35 cellular contexts compared by ENCODE assay signal in the genomic region with DNA sequence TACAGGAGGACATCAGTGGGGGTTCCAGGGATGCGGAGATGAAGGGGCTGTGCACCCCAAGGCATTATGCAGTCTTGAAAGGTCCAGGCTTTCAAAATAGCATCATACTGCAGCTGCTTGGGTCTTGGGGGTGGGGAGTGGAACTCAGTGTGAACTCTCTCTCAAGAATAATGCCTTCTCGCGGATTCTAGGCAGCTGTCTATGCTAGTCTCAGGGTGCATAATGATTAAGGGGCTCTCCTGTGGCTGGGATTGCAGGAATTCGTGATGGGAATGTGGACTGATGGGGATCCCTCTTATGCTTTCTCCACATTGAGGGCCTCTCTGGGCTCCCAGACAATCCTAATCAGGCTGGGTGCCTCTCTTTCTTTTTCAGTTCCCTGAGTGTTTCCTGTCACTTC.
"Had no signal": no experiment of that assay in that cellular context is flagged by ENCODE, and none has a peak within 500 bp of the region (broad histone marks: within the 10 kb centered on the region; RNA-seq: fewer than 3 reads in every experiment).

No MANE protein-coding gene starts in this region.

- H2AFZ ChIP-seq: hepatocyte had no signal

- H3K4me3 ChIP-seq: coronary artery, dorsolateral prefrontal cortex, gastroesophageal sphincter, hepatocyte, left ventricle myocardium inferior, lung, ovary, thoracic aorta, uterus had no signal

- H3K27me3 ChIP-seq: brain microvascular endothelial cell, dorsolateral prefrontal cortex, gastroesophageal sphincter, hepatocyte, neutrophil, ovary, uterus had no signal

- H3K27ac ChIP-seq: brain microvascular endothelial cell, coronary artery, gastroesophageal sphincter, hepatocyte, left ventricle myocardium inferior, neutrophil, ovary, thoracic aorta, uterus had no signal

- H3K4me1 Mint-ChIP-seq: activated naive CD4-positive, alpha-beta T cell treated with anti-CD3 and anti-CD28 coated beads, Interleukin-2, amount 10 ng/mL, durations not matched to agents 7 days and 5 days; activated naive CD8-positive, alpha-beta T cell treated with anti-CD3 and anti-CD28 coated beads, Interleukin-2, amount 10 ng/mL, durations not matched to agents 7 days and 5 days; mesothelial cell of epicardium; natural killer cell; stimulated activated effector memory CD8-positive, alpha-beta T cell treated with anti-CD3 and anti-CD28 coated beads, Interleukin-12 subunit alpha, Interleukin-12 subunit beta, amount 100 ng/mL, for 72 hours had no signal

- H3K27ac Mint-ChIP-seq: activated CD4-positive, alpha-beta memory T cell treated with anti-CD3 and anti-CD28 coated beads for 36 hours; activated naive CD4-positive, alpha-beta T cell treated with anti-CD3 and anti-CD28 coated beads, Interleukin-2, amount 10 ng/mL, durations not matched to agents 7 days and 5 days; activated naive CD8-positive, alpha-beta T cell treated with anti-CD3 and anti-CD28 coated beads, Interleukin-2, amount 10 ng/mL, durations not matched to agents 7 days and 5 days; activated T-cell treated with anti-CD3 and anti-CD28 coated beads, Interleukin-2, amount 50 U/mL, for 24 hours; mesothelial cell of epicardium; natural killer cell; progenitor cell of endocrine pancreas; stimulated activated effector memory CD8-positive, alpha-beta T cell treated with anti-CD3 and anti-CD28 coated beads, Interleukin-12 subunit alpha, Interleukin-12 subunit beta, amount 100 ng/mL, for 72 hours; stimulated activated naive CD8-positive, alpha-beta T cell treated with anti-CD3 and anti-CD28 coated beads, Interleukin-15, Interleukin-2, amounts not matched to agents 100 ng/mL and 50 ng/mL, for 24 hours; T-helper 2 cell treated with Interferon-gamma antibody and Interleukin-4, amounts not matched to agents 5 μg/mL and 100 μg/mL, for 36 hours; type B pancreatic cell had no signal

- H3K9me3 Mint-ChIP-seq: activated CD4-positive, alpha-beta memory T cell treated with anti-CD3 and anti-CD28 coated beads for 36 hours; activated naive CD4-positive, alpha-beta T cell treated with anti-CD3 and anti-CD28 coated beads, Interleukin-2, amount 10 ng/mL, durations not matched to agents 7 days and 5 days; activated naive CD8-positive, alpha-beta T cell treated with anti-CD3 and anti-CD28 coated beads, Interleukin-2, amount 10 ng/mL, durations not matched to agents 7 days and 5 days; activated T-cell treated with anti-CD3 and anti-CD28 coated beads, Interleukin-2, amount 50 U/mL, for 24 hours; mesothelial cell of epicardium; stimulated activated naive CD8-positive, alpha-beta T cell treated with anti-CD3 and anti-CD28 coated beads, Interleukin-15, Interleukin-2, amounts not matched to agents 100 ng/mL and 50 ng/mL, for 24 hours; T-helper 2 cell treated with Interferon-gamma antibody and Interleukin-4, amounts not matched to agents 5 μg/mL and 100 μg/mL, for 36 hours; type B pancreatic cell had no signal

- H3K36me3 Mint-ChIP-seq: activated CD4-positive, alpha-beta memory T cell treated with anti-CD3 and anti-CD28 coated beads for 36 hours; activated naive CD4-positive, alpha-beta T cell treated with anti-CD3 and anti-CD28 coated beads, Interleukin-2, amount 10 ng/mL, durations not matched to agents 7 days and 5 days; activated naive CD8-positive, alpha-beta T cell treated with anti-CD3 and anti-CD28 coated beads, Interleukin-2, amount 10 ng/mL, durations not matched to agents 7 days and 5 days; mesothelial cell of epicardium; stimulated activated effector memory CD8-positive, alpha-beta T cell treated with anti-CD3 and anti-CD28 coated beads, Interleukin-12 subunit alpha, Interleukin-12 subunit beta, amount 100 ng/mL, for 72 hours; type B pancreatic cell had no signal

- H3K27me3 Mint-ChIP-seq: activated CD4-positive, alpha-beta memory T cell treated with anti-CD3 and anti-CD28 coated beads for 36 hours; activated naive CD4-positive, alpha-beta T cell treated with anti-CD3 and anti-CD28 coated beads, Interleukin-2, amount 10 ng/mL, durations not matched to agents 7 days and 5 days; activated naive CD8-positive, alpha-beta T cell treated with anti-CD3 and anti-CD28 coated beads, Interleukin-2, amount 10 ng/mL, durations not matched to agents 7 days and 5 days; activated T-cell treated with anti-CD3 and anti-CD28 coated beads, Interleukin-2, amount 50 U/mL, for 24 hours; progenitor cell of endocrine pancreas; stimulated activated naive CD8-positive, alpha-beta T cell treated with anti-CD3 and anti-CD28 coated beads, Interleukin-15, Interleukin-2, amounts not matched to agents 100 ng/mL and 50 ng/mL, for 24 hours; type B pancreatic cell had no signal

- H3K4me1 ChIP-seq: gastroesophageal sphincter, left ventricle myocardium inferior, uterus had no signal

- H3K36me3 ChIP-seq: brain microvascular endothelial cell, gastroesophageal sphincter, left ventricle myocardium inferior, neutrophil, ovary, thoracic aorta, uterus had no signal

- H3K4me2 ChIP-seq: hepatocyte had no signal

- DNase-seq: activated CD4-positive, alpha-beta memory T cell treated with anti-CD3 and anti-CD28 coated beads for 36 hours; activated CD4-positive, alpha-beta T cell treated with anti-CD3 and anti-CD28 coated beads for 4 hours; activated CD4-positive, CD25-positive, alpha-beta regulatory T cell; activated CD8-positive, alpha-beta memory T cell treated with anti-CD3 and anti-CD28 coated beads, Interleukin-2, amount 50 U/mL, for 48 hours; activated gamma-delta T cell; activated naive CD4-positive, alpha-beta T cell treated with anti-CD3 and anti-CD28 coated beads, Interleukin-2, amount 10 ng/mL, durations not matched to agents 7 days and 5 days; activated naive CD8-positive, alpha-beta T cell treated with anti-CD3 and anti-CD28 coated beads, Interleukin-2, amount 10 ng/mL, durations not matched to agents 7 days and 5 days; activated T-cell treated with anti-CD3 and anti-CD28 coated beads, Interleukin-2, amount 50 U/mL, for 24 hours; amniotic stem cell; brain microvascular endothelial cell; dorsolateral prefrontal cortex; effector memory CD4-positive, alpha-beta T cell; erythroblast; islet precursor cell; left ventricle myocardium inferior; natural killer cell; ovary; retina; small intestine; stimulated activated CD4-positive, alpha-beta T cell treated with anti-CD3 and anti-CD28 coated beads, Interleukin-4, amount 100 ng/mL, for 24 hours; T-helper 1 cell; uterus had no signal

- H3K79me2 ChIP-seq: hepatocyte had no signal

- H3K4me3 Mint-ChIP-seq: activated CD4-positive, alpha-beta memory T cell treated with anti-CD3 and anti-CD28 coated beads for 36 hours; activated naive CD4-positive, alpha-beta T cell treated with anti-CD3 and anti-CD28 coated beads, Interleukin-2, amount 10 ng/mL, durations not matched to agents 7 days and 5 days; activated naive CD8-positive, alpha-beta T cell treated with anti-CD3 and anti-CD28 coated beads, Interleukin-2, amount 10 ng/mL, durations not matched to agents 7 days and 5 days; activated T-cell treated with anti-CD3 and anti-CD28 coated beads, Interleukin-2, amount 50 U/mL, for 24 hours; mesothelial cell of epicardium; natural killer cell; stimulated activated effector memory CD8-positive, alpha-beta T cell treated with anti-CD3 and anti-CD28 coated beads, Interleukin-12 subunit alpha, Interleukin-12 subunit beta, amount 100 ng/mL, for 72 hours; stimulated activated naive CD8-positive, alpha-beta T cell treated with anti-CD3 and anti-CD28 coated beads, Interleukin-15, Interleukin-2, amounts not matched to agents 100 ng/mL and 50 ng/mL, for 24 hours; T-helper 2 cell treated with Interferon-gamma antibody and Interleukin-4, amounts not matched to agents 5 μg/mL and 100 μg/mL, for 36 hours; type B pancreatic cell had no signal

- ATAC-seq: gastroesophageal sphincter; sciatic nerve; stimulated activated effector memory CD8-positive, alpha-beta T cell treated with anti-CD3 and anti-CD28 coated beads, Interleukin-12 subunit alpha, Interleukin-12 subunit beta, amount 100 ng/mL, for 72 hours had no signal

- H3K9me3 ChIP-seq: gastroesophageal sphincter, left ventricle myocardium inferior, neutrophil, ovary, thoracic aorta, uterus had no signal
